In genomic region chrX:54808109-54808604, GRCh38 we compare ENCODE assay signal across 1 cellular context.
TF ChIP-seq lines count a peak whose summit lies in the region.

No MANE protein-coding gene starts in this region.

TF ChIP-seq in K562, 482 proteins besides CTCF, POLR2A, EP300 and RAD21 (continues in another document):
- TF ChIP-seq FOXA1 (IDR thresholded peaks at IDR 0.05; ENCODE audit: borderline replicate concordance) = no peak
- TF ChIP-seq TCFL5 (CRISPR knock-in tag; conservative IDR thresholded peaks at IDR 0.05) = no peak
- TF ChIP-seq MAZ (CRISPR knock-in tag; conservative IDR thresholded peaks at IDR 0.05 in 1 of 2, IDR thresholded peaks at IDR 0.05 in 1 of 2) = peak in 1 of 2 experiments; percentile 25; a peak in 1 of 4 replicates
- 0 out of 4 replicates have a peak, but pooled peaks of 1 of the 2 experiments have one; percentile 17 for TF ChIP-seq TRIM24 (IDR thresholded peaks at IDR 0.05)
- no peak for TF ChIP-seq ZNF24 (IDR thresholded peaks at IDR 0.05)
- no peak for TF ChIP-seq PCBP2 (IDR thresholded peaks at IDR 0.05; ENCODE audit: low read depth, low read length, poor library complexity, severe bottlenecking)
- TF ChIP-seq SREBF1 (IDR thresholded peaks at IDR 0.05; ENCODE audit: borderline replicate concordance, low read depth, low read length) = no peak
- no peak for TF ChIP-seq CBFA2T3 (IDR thresholded peaks at IDR 0.05)
- no peak for TF ChIP-seq PRDM10 (IDR thresholded peaks at IDR 0.05; ENCODE audit: partially characterized antibody)
- TF ChIP-seq NFATC3 (IDR thresholded peaks at IDR 0.05) = no peak
- TF ChIP-seq KLF6 (CRISPR knock-in tag; IDR thresholded peaks at IDR 0.05; ENCODE audit: borderline replicate concordance) = peak; percentile 55; the same call in 1 of the 2 replicates
- TF ChIP-seq SRSF7 (optimal IDR thresholded peaks at IDR 0.05; ENCODE audit: low read depth, low read length) = no peak
- peak; percentile 5 for TF ChIP-seq POLR2G (IDR thresholded peaks at IDR 0.05; ENCODE audit: low read depth, low read length)
- no peak for TF ChIP-seq FOXO4 (CRISPR knock-in tag; IDR thresholded peaks at IDR 0.05)
- peak; percentile 69 for TF ChIP-seq ZBTB40 (IDR thresholded peaks at IDR 0.05)
- no peak for TF ChIP-seq ZBTB40 (CRISPR knock-in tag; IDR thresholded peaks at IDR 0.05)
- peak in 1 of 2 experiments; percentile 48; a peak in 1 of 4 replicates for TF ChIP-seq MNT (conservative IDR thresholded peaks at IDR 0.05)
- TF ChIP-seq ELF4 (CRISPR knock-in tag; IDR thresholded peaks at IDR 0.05) = no peak
- no peak for TF ChIP-seq RHOXF2B (CRISPR knock-in tag; conservative IDR thresholded peaks at IDR 0.05)
- TF ChIP-seq GATA2 (CRISPR knock-in tag; IDR thresholded peaks at IDR 0.05) = no peak
- no peak for TF ChIP-seq TEAD1 (CRISPR knock-in tag; IDR thresholded peaks at IDR 0.05)
- no peak for TF ChIP-seq SP2 (IDR thresholded peaks at IDR 0.05; ENCODE audit: extremely low read depth, low read depth, low read length, poor library complexity, severe bottlenecking)
- no peak for TF ChIP-seq HNRNPL (IDR thresholded peaks at IDR 0.05; ENCODE audit: low read depth, low read length)
- no peak for TF ChIP-seq BCOR (IDR thresholded peaks at IDR 0.05)
- TF ChIP-seq SNRNP70 (optimal IDR thresholded peaks at IDR 0.05; ENCODE audit: low read depth, low read length) = no peak
- TF ChIP-seq NCOR1 (IDR thresholded peaks at IDR 0.05) = no peak
- no peak for TF ChIP-seq ZFX (CRISPR knock-in tag; IDR thresholded peaks at IDR 0.05)
- TF ChIP-seq ZNF407 (IDR thresholded peaks at IDR 0.05; ENCODE audit: low read depth) = 0 out of 2 replicates have a peak, but pooled peaks have one; percentile 49
- TF ChIP-seq JUND (IDR thresholded peaks at IDR 0.05; ENCODE audit: borderline replicate concordance, low read depth, low read length) = no peak
- TF ChIP-seq JUND (tag; IDR thresholded peaks at IDR 0.05; ENCODE audit: borderline replicate concordance, low read depth, low read length) = no peak
- no peak for TF ChIP-seq TFAM (CRISPR knock-in tag; conservative IDR thresholded peaks at IDR 0.05)
- TF ChIP-seq ATF1 (CRISPR knock-in tag; IDR thresholded peaks at IDR 0.05) = no peak
- TF ChIP-seq ATF1 (tag; IDR thresholded peaks at IDR 0.05) = 0 out of 2 replicates have a peak, but pooled peaks have one; percentile 8
- no peak for TF ChIP-seq IFI16 (CRISPR knock-in tag; IDR thresholded peaks at IDR 0.05)
- TF ChIP-seq PHF8 (IDR thresholded peaks at IDR 0.05; ENCODE audit: borderline replicate concordance, low read length) = peak; percentile 18; the same call in 1 of the 2 replicates
- TF ChIP-seq SUPT5H (IDR thresholded peaks at IDR 0.05) = no peak
- TF ChIP-seq ZNF175 (CRISPR knock-in tag; IDR thresholded peaks at IDR 0.05; ENCODE audit: low read depth) = no peak
- TF ChIP-seq ESRRB (CRISPR knock-in tag; IDR thresholded peaks at IDR 0.05; ENCODE audit: borderline replicate concordance) = no peak
- TF ChIP-seq THRAP3 (IDR thresholded peaks at IDR 0.05; ENCODE audit: borderline replicate concordance) = no peak
- no peak for TF ChIP-seq PYGO2 (tag; IDR thresholded peaks at IDR 0.05)
